In genomic region chr7:123468303-123468702, GRCh38 we compare ENCODE assay signal across 26 cellular contexts.
"Had no signal": no experiment of that assay in that cellular context is flagged by ENCODE, and none has a peak within 500 bp of the region (broad histone marks: within the 10 kb centered on the region; RNA-seq: fewer than 3 reads in every experiment).

No MANE protein-coding gene starts in this region.

- H3K4me3 ChIP-seq: stomach, suprapubic skin, testis, thoracic aorta, thyroid gland, tibial artery, tibial nerve, transverse colon, upper lobe of left lung, upper lobe of right lung, uterus, vagina had no signal

- H3K36me3 ChIP-seq: stomach, suprapubic skin, thoracic aorta, thyroid gland, tibial artery, tibial nerve, transverse colon, upper lobe of left lung, upper lobe of right lung, uterus, vagina had no signal

- H3K27ac ChIP-seq: stomach, suprapubic skin, testis, thoracic aorta, thyroid gland, tibial artery, tibial nerve, transverse colon, upper lobe of left lung, upper lobe of right lung, uterus, vagina had no signal

- H3K4me1 ChIP-seq: stomach, suprapubic skin, testis, thyroid gland, tibial artery, transverse colon, upper lobe of left lung, upper lobe of right lung, uterus, vagina had no signal

- ATAC-seq: stimulated activated effector memory CD8-positive, alpha-beta T cell treated with anti-CD3 and anti-CD28 coated beads, Interleukin-12 subunit alpha, Interleukin-12 subunit beta, amount 100 ng/mL, for 72 hours; stimulated activated memory B cell treated with anti-CD40 and anti-IgM and Interleukin-4, amounts not matched to agents 10 μg/mL and 1 μg/mL and 100 μg/mL, for 72 hours; stimulated activated naive B cell treated with anti-CD40 and anti-IgM and Interleukin-4, amounts not matched to agents 10 μg/mL and 1 μg/mL and 100 μg/mL, for 72 hours; stimulated activated naive CD8-positive, alpha-beta T cell treated with anti-CD3 and anti-CD28 coated beads, Interleukin-15, amount 100 ng/mL, for 72 hours; stimulated activated naive CD8-positive, alpha-beta T cell treated with anti-CD3 and anti-CD28 coated beads, Interleukin-15, Interleukin-2, amounts not matched to agents 100 U/mL and 50 U/mL, for 24 hours; upper lobe of right lung had no signal

- H3K9me3 ChIP-seq: stomach, suprapubic skin, testis, thoracic aorta, thyroid gland, tibial artery, tibial nerve, transverse colon, upper lobe of left lung, upper lobe of right lung, uterus, vagina had no signal

- H3K27me3 ChIP-seq: stomach, suprapubic skin, testis, thyroid gland, tibial artery, tibial nerve, transverse colon, upper lobe of left lung, upper lobe of right lung, uterus, vagina had no signal

- DNase-seq: stimulated activated CD4-positive, alpha-beta T cell treated with anti-CD3 and anti-CD28 coated beads, Interleukin-2, amount 100 ng/mL, for 48 hours; stimulated activated CD4-positive, alpha-beta T cell treated with anti-CD3 and anti-CD28 coated beads, Interleukin-4, amount 100 ng/mL, for 1 hour; stimulated activated CD4-positive, alpha-beta T cell treated with anti-CD3 and anti-CD28 coated beads, Interleukin-4, amount 100 ng/mL, for 24 hours; stimulated activated CD4-positive, alpha-beta T cell treated with anti-CD3 and anti-CD28 coated beads, Interleukin-4, amount 100 ng/mL, for 4 hours; stimulated activated CD8-positive, alpha-beta memory T cell treated with anti-CD3 and anti-CD28 coated beads, Interleukin-4, amount 100 ng/mL, for 48 hours; stimulated activated naive B cell treated with anti-CD40 and anti-IgM and Interleukin-4, amounts not matched to agents 10 μg/mL and 1 μg/mL and 100 μg/mL, for 72 hours; stimulated activated naive CD4-positive, alpha-beta T cell; stimulated activated naive CD4-positive, alpha-beta T cell treated with Interleukin-2 at 50 U/mL for 16 hours; stimulated activated naive CD8-positive, alpha-beta T cell treated with anti-CD3 and anti-CD28 coated beads, Interleukin-15, amount 100 ng/mL, for 72 hours; stimulated activated naive CD8-positive, alpha-beta T cell treated with anti-CD3 and anti-CD28 coated beads, Interleukin-15, Interleukin-2, amounts not matched to agents 100 U/mL and 50 U/mL, for 24 hours; stomach; substantia nigra; testis; thyroid gland; tibial artery; transverse colon; trophoblast cell; upper lobe of left lung; upper lobe of right lung; uterus had no signal
